ENCODE assay signal across 23 cellular contexts in the genomic region with DNA sequence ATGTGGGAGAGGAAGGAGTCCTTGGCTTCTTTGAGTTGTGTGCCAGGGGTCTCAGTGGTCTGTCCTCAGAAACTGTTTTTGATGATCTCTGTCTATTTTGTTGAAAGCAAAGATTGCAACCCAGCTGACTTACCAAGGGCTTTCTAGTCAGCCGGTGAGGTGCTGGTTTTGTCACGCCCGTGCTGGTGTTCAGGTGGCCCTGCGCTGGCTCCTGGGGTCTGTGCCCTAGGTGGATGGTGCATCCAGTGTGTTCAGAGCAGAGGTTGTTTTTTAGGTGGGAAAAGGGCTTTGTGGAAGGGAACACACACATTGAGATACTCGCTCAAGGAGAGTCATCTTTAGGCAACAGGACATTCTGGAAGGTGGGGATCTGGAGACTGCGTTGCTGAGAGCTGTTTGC. TPM values are rescaled to one million over a fixed set of nuclear protein-coding genes. Genes with fewer than 3 reads are reported as not detected.
DNase-seq lines count a peak whose midpoint lies in the region; ATAC-seq, FAIRE-seq and TF ChIP-seq lines count a peak whose summit lies in the region.
"Had no signal": no experiment of that assay in that cellular context is flagged by ENCODE, and none has a peak within 500 bp of the region (broad histone marks: within the 10 kb centered on the region; RNA-seq: fewer than 3 reads in every experiment).

No MANE protein-coding gene starts in this region.

- no peak for TF ChIP-seq EP300 in GM12878 (IDR thresholded peaks at IDR 0.05; ENCODE audit: borderline replicate concordance in 1 of 2, control insufficient read depth in 1 of 2, low read depth in 2 of 2, low read length in 2 of 2)

- CTCF ChIA-PET in GM12878 (lab: Yijun Ruan, JAX) = no interaction called here
- CTCF ChIA-PET in activated CD8-positive, alpha-beta T cell treated with anti-CD3 and anti-CD28 coated beads for 36 hours (lab: Charles Lee) = no interaction called here

- H3K27ac ChIP-seq in GM12878 (ENCODE audit: control insufficient read depth, insufficient read depth) = no peak overlapping the region
- H3K27ac ChIP-seq: A549, GM23248, KMS-11, RWPE1 had no signal

- intact Hi-C loops in cardiac septum (cut with DNase I) (no loop called here), Right ventricle myocardium superior (cut with DNase I) (no loop called here), GM12878 (cut with micrococcal nuclease; ENCODE audit: unreplicated experiment) (no loop called here), posterior vena cava (cut with DNase I) (no loop called here)
- intact Hi-C loops in activated CD8-positive, alpha-beta T cell treated with anti-CD3 and anti-CD28 coated beads for 36 hours (cut with micrococcal nuclease) = no loop called here

- peaks cover 24% of the 10 kb centered on the region for H3K36me3 Mint-ChIP-seq in activated CD8-positive, alpha-beta T cell treated with anti-CD3 and anti-CD28 coated beads for 36 hours (ENCODE audit: low read depth)

- H3K79me2 ChIP-seq in GM12878 (ENCODE audit: control insufficient read depth, insufficient read depth, low read length) = no peaks in the 10 kb centered on the region

- H3K9me3 ChIP-seq in GM12878 (replicated peaks; ENCODE audit: control insufficient read depth, insufficient read depth, low read length) = no peaks in the 10 kb centered on the region
- H3K9me3 ChIP-seq: A549, BE2C, SK-N-SH had no signal

- H3K9ac ChIP-seq in GM12878 (ENCODE audit: control insufficient read depth, insufficient read depth, low read length) = no peak overlapping the region
- H3K9ac ChIP-seq: GM23248, KMS-11, SK-N-SH had no signal

- POLR2A ChIA-PET in GM12878 (lab: Charles Lee) = no interaction called here
- POLR2A ChIA-PET in activated CD8-positive, alpha-beta T cell treated with anti-CD3 and anti-CD28 coated beads for 36 hours (lab: Charles Lee) = no interaction called here

- H3K27me3 ChIP-seq in GM12878 (replicated peaks in 1 of 2; ENCODE audit: control insufficient read depth in 2 of 2, insufficient read depth in 2 of 2, low read length in 1 of 2) = no peaks in the 10 kb centered on the region
- H3K27me3 ChIP-seq: BE2C had no signal

- TF ChIP-seq CTCF in GM12878 (IDR thresholded peaks at IDR 0.05 in 2 of 3, conservative IDR thresholded peaks at IDR 0.05 in 1 of 3; ENCODE audit: control insufficient read depth in 2 of 3, extremely low read depth in 1 of 3, insufficient read depth in 1 of 3, low read depth in 3 of 3, low read length in 3 of 3) = no peak
- no peak for TF ChIP-seq CTCF in activated CD8-positive, alpha-beta T cell treated with anti-CD3 and anti-CD28 coated beads for 36 hours (IDR thresholded peaks at IDR 0.05)

- H3K9me3 Mint-ChIP-seq in activated CD8-positive, alpha-beta T cell treated with anti-CD3 and anti-CD28 coated beads for 36 hours = no peaks in the 10 kb centered on the region

- SMC1A ChIA-PET in GM12878 (lab: Charles Lee; ENCODE audit: uncharacterized antibody, unreplicated experiment) = no interaction called here

- no peak for FAIRE-seq in GM12878 (lab: Jason Lieb, UNC)
- FAIRE-seq: A549, GM12892 had no signal

- RAD21 ChIA-PET in GM12878 (lab: Charles Lee; ENCODE audit: unreplicated experiment) = no interaction called here

- BruUV-seq in GM12878 (replicated peaks; lab: Mats Ljungman, UMichigan) = no TSS peak

- TF ChIP-seq RAD21 in GM12878 (IDR thresholded peaks at IDR 0.05; ENCODE audit: insufficient read depth, low read depth, low read length) = no peak

- H3K4me2 ChIP-seq in GM12878 (ENCODE audit: control insufficient read depth, insufficient read depth) = no peak overlapping the region
- H3K4me2 ChIP-seq: A549, KMS-11, SK-N-SH had no signal

- no peaks in the 10 kb centered on the region for H4K20me1 ChIP-seq in GM12878 (ENCODE audit: control insufficient read depth, insufficient read depth)

- in situ Hi-C loops in GM12878 (cut with MboI) = no loop called here

- peaks cover 9 to 12% of the 10 kb centered on the region in 2 experiments; a peak in 3 of 4 replicates for H3K36me3 ChIP-seq in GM12878 (ENCODE audit: control insufficient read depth in 2 of 2, insufficient read depth in 2 of 2, low read length in 1 of 2)

- DNase-seq in cardiac septum (ENCODE audit: low spot score) = peak; percentile 27
- DNase-seq in Right ventricle myocardium superior = no peak
- DNase-seq in GM12878 (ENCODE audit: low read depth, low spot score) = no peak
- peak; percentile 62 for DNase-seq in posterior vena cava (ENCODE audit: low spot score)
- no peak for DNase-seq in DMS153 (lab: John Stamatoyannopoulos, UW)
- no peak for DNase-seq in activated CD8-positive, alpha-beta T cell treated with anti-CD3 and anti-CD28 coated beads for 36 hours
- DNase-seq in glomerular visceral epithelial cell (ENCODE audit: extremely low spot score) = no peak
- DNase-seq: BE2C, COR-L47, GM23248, HCEC 1CT, IMR-90, NCI-H1092 treated with DMSO at 0.1 percent for 48 hours, NCI-H2029 treated with DMSO at 0.1 percent for 48 hours, NCI-H226, NCI-H510A treated with DMSO at 0.1 percent for 48 hours, NCI-H748 treated with DMSO at 0.1 percent for 48 hours, SIG-M5, SK-N-SH had no signal

- H3K4me1 Mint-ChIP-seq in activated CD8-positive, alpha-beta T cell treated with anti-CD3 and anti-CD28 coated beads for 36 hours (ENCODE audit: low read depth) = peaks cover 4% of the 10 kb centered on the region

- H3K4me3 ChIP-seq in GM12878 = no peak overlapping the region
- H3K4me3 ChIP-seq: A549, GM23248 had no signal

- no peak for ATAC-seq in Right ventricle myocardium superior (ENCODE audit: poor library complexity)
- no peak for ATAC-seq in GM12878
- ATAC-seq in activated CD8-positive, alpha-beta T cell treated with anti-CD3 and anti-CD28 coated beads for 36 hours = no peak
- ATAC-seq: A549 had no signal

- no peaks in the 10 kb centered on the region for H3K27me3 Mint-ChIP-seq in activated CD8-positive, alpha-beta T cell treated with anti-CD3 and anti-CD28 coated beads for 36 hours

- H3K4me1 ChIP-seq in GM12878 (ENCODE audit: control insufficient read depth, insufficient read depth, low read length) = no peaks in the 10 kb centered on the region
- H3K4me1 ChIP-seq: A549, BE2C had no signal

- H2AFZ ChIP-seq in GM12878 (ENCODE audit: control insufficient read depth, low read depth, low read length) = no peak overlapping the region
- H2AFZ ChIP-seq: GM23248 had no signal

- no peak overlapping the region for H3K4me3 Mint-ChIP-seq in activated CD8-positive, alpha-beta T cell treated with anti-CD3 and anti-CD28 coated beads for 36 hours

- 95% methylated on average over 6 of the region's 6 CpGs for WGBS in GM12878 (ENCODE audit: insufficient coverage, insufficient replicate concordance, low lambda C conversion rate, missing lambda C conversion rate)

- H3K27ac Mint-ChIP-seq in activated CD8-positive, alpha-beta T cell treated with anti-CD3 and anti-CD28 coated beads for 36 hours = no peak overlapping the region

- TF ChIP-seq POLR2A in GM12878 (IDR thresholded peaks at IDR 0.05; ENCODE audit: low read depth, low read length) = no peak

TF ChIP-seq in GM12878, 131 proteins besides CTCF, POLR2A, EP300 and RAD21:
- TF ChIP-seq ZNF274 (IDR thresholded peaks at IDR 0.05; ENCODE audit: insufficient read depth, insufficient read length) (no peak), ZNF24 (IDR thresholded peaks at IDR 0.05) (no peak), BCL3 (IDR thresholded peaks at IDR 0.05; ENCODE audit: borderline replicate concordance, insufficient read depth, low read depth, low read length, poor library complexity, severe bottlenecking) (peak; percentile 10)

RNA-seq across cellular contexts. Expression of gene BANP, which starts 51.0 kb away (rescaled TPM):
- total RNA-seq in cardiac septum (18.4 TPM), Right ventricle myocardium superior (12.6 TPM), GM12878 (2014; rRNA removed) (9.6 and 13.4 TPM in 2 replicates), GM12878 (2014; rRNA removed; fragmentation: Illumina TruSeq; extraction: Trizol) (10.8 and 11.7 TPM in 2 replicates), GM12878 (2021) (17.8 and 21.9 TPM in 2 replicates), posterior vena cava (10 to 100 TPM; 14.7 to 20.9 TPM)
- total RNA-seq in GM12878 (2013; cell fraction: nucleolus; rRNA removed) = 87.2 and 92.3 TPM in 2 replicates
- polyA plus RNA-seq in GM12878 (2011; ENCODE audit: low read depth) = 7.6 TPM
- polyA plus RNA-seq in GM12878 (2011; rRNA removed) (10.9 and 12.7 TPM in 2 replicates), GM12878 (2014; fragmentation: Illumina TruSeq; extraction: Trizol) (11.5 and 12.0 TPM in 2 replicates), GM12878 (2014; fragmentation: Nextera tagmentation; extraction: Ambion mirVana) (1 to 10 TPM; 3.9 to 7.3 TPM), GM12878 (2014; rRNA removed) (12.9 and 14.4 TPM in 2 replicates), GM12878 (2016; fragmentation: Nextera tagmentation; extraction: Ambion mirVana) (10 to 100 TPM; 13.3 to 16.8 TPM)
- polyA plus RNA-seq in GM12878 (2011; cell fraction: cytosol; rRNA removed) = 15.5 and 19.9 TPM in 2 replicates
- 50.3 and 65.1 TPM in 2 replicates for polyA plus RNA-seq in GM12878 (2011; cell fraction: nucleus; rRNA removed)
- polyA plus RNA-seq in GM12878 (2012) = 13.0 and 16.7 TPM in 2 replicates
- polyA minus RNA-seq in GM12878 (2011; rRNA and poly(A)+ RNA removed) = 38.3 and 45.5 TPM in 2 replicates
- polyA minus RNA-seq in GM12878 (2011; cell fraction: cytosol; rRNA and poly(A)+ RNA removed) = 12.9 and 14.6 TPM in 2 replicates
- 43.9 and 65.4 TPM in 2 replicates for polyA minus RNA-seq in GM12878 (2011; cell fraction: nucleus; rRNA and poly(A)+ RNA removed)
- total RNA-seq in activated CD8-positive, alpha-beta T cell treated with anti-CD3 and anti-CD28 coated beads for 36 hours = 10 to 100 TPM; 32.1 to 36.1 TPM

Comparison
In these comparisons a context has a peak if more than half of its experiments do, and no peak if none do; other contexts are left out.
1. DNase-seq: peak in cardiac septum (single experiment) and posterior vena cava (single experiment); none in Right ventricle myocardium superior (single experiment), GM12878 (single experiment), DMS153 (single experiment), activated CD8-positive, alpha-beta T cell treated with anti-CD3 and anti-CD28 coated beads for 36 hours (single experiment) and glomerular visceral epithelial cell (single experiment).